Comparison of ENCODE assay signal across 22 cellular contexts in the genomic region with DNA sequence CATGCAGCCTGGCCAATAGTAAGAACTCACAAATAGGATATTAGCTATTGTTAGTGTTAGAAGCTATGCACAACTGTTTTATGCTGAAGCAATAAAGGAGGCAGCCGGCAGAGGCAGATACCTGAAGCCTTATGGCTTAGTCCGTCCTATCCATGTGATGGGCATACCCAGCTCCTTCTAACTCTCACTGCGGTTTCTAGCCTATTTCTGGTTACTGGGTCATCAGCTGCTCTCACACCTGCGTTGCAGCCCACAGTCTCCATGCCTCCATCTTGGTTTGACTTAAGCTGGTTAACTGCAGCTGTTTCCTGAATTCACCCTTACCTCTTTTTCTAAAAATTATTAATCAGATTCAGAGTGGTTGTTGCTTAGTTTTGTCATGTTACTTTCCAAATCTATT. TPM values are rescaled to one million over a fixed set of nuclear protein-coding genes. Genes with fewer than 3 reads are reported as not detected.
"Had no signal": no experiment of that assay in that cellular context is flagged by ENCODE, and none has a peak within 500 bp of the region (broad histone marks: within the 10 kb centered on the region; RNA-seq: fewer than 3 reads in every experiment).

No MANE protein-coding gene starts in this region.

- H3K4me1 ChIP-seq: esophagus muscularis mucosa, transverse colon, uterus had no signal

- H3K4me2 ChIP-seq: hepatocyte had no signal

- FAIRE-seq: bronchial epithelial cell, frontal cortex had no signal

- H3K79me2 ChIP-seq: hepatocyte had no signal

- DNase-seq: activated CD4-positive, alpha-beta memory T cell treated with anti-CD3 and anti-CD28 coated beads for 36 hours; activated CD4-positive, alpha-beta T cell treated with anti-CD3 and anti-CD28 coated beads for 48 hours; activated CD4-positive, CD25-positive, alpha-beta regulatory T cell; activated naive CD4-positive, alpha-beta T cell treated with anti-CD3 and anti-CD28 coated beads for 36 hours; activated naive CD8-positive, alpha-beta T cell treated with anti-CD3 and anti-CD28 coated beads, Interleukin-2, amount 10 ng/mL, durations not matched to agents 7 days and 5 days; activated T-cell treated with anti-CD3 and anti-CD28 coated beads, Interleukin-2, amount 50 U/mL, for 48 hours; amniotic stem cell; glutamatergic neuron; left ventricle myocardium superior; mammary epithelial cell; natural killer cell; stimulated activated CD4-positive, alpha-beta T cell treated with anti-CD3 and anti-CD28 coated beads, Interleukin-2, amount 100 ng/mL, for 48 hours; stimulated activated CD8-positive, alpha-beta memory T cell treated with anti-CD3 and anti-CD28 coated beads, Interleukin-4, amount 100 ng/mL, for 48 hours; stimulated activated naive B cell treated with anti-CD40 and anti-IgM and Interleukin-4, amounts not matched to agents 10 μg/mL and 1 μg/mL and 100 μg/mL, for 72 hours; transverse colon; uterus had no signal

- H3K4me3 ChIP-seq: coronary artery, esophagus muscularis mucosa, hepatocyte, transverse colon, uterus had no signal

- H2AFZ ChIP-seq: hepatocyte had no signal

- H3K27ac ChIP-seq: coronary artery, esophagus muscularis mucosa, hepatocyte, transverse colon, uterus had no signal

- H3K36me3 ChIP-seq: esophagus muscularis mucosa, transverse colon, uterus had no signal

- ATAC-seq: left ventricle myocardium superior; natural killer cell; stimulated activated naive B cell treated with anti-CD40 and anti-IgM and Interleukin-4, amounts not matched to agents 10 μg/mL and 1 μg/mL and 100 μg/mL, for 72 hours had no signal

- H3K9me3 ChIP-seq: esophagus muscularis mucosa, transverse colon, uterus had no signal

- H3K27me3 ChIP-seq: hepatocyte, transverse colon, uterus had no signal

RNA-seq across cellular contexts. Expression of a gene that starts 40.5 kb away (rescaled TPM):
- total RNA-seq: activated CD4-positive, alpha-beta memory T cell treated with anti-CD3 and anti-CD28 coated beads for 36 hours; activated naive CD4-positive, alpha-beta T cell treated with anti-CD3 and anti-CD28 coated beads for 36 hours; activated naive CD8-positive, alpha-beta T cell treated with anti-CD3 and anti-CD28 coated beads, Interleukin-2, amount 10 ng/mL, durations not matched to agents 7 days and 5 days; bronchial epithelial cell; esophagus muscularis mucosa; left ventricle myocardium superior; mammary epithelial cell; natural killer cell; osteocyte; transverse colon; uterus had no signal
